Comparison of ENCODE assay signal across 13 cellular contexts in genomic region chr2:173414823-173415322, GRCh38.
DNase-seq lines count a peak whose midpoint lies in the region; TF ChIP-seq lines count a peak whose summit lies in the region.
"Had no signal": no experiment of that assay in that cellular context is flagged by ENCODE, and none has a peak within 500 bp of the region (broad histone marks: within the 10 kb centered on the region; RNA-seq: fewer than 3 reads in every experiment).

No MANE protein-coding gene starts in this region.

- WGBS in mammary epithelial cell (ENCODE audit: low coverage, missing lambda C conversion rate) = 0% methylated on average over 1 of the region's 1 CpG

- no peaks in the 10 kb centered on the region for H3K4me1 Mint-ChIP-seq in CD14-positive monocyte
- H3K4me1 Mint-ChIP-seq: naive thymus-derived CD8-positive, alpha-beta T cell had no signal

- H3K79me2 ChIP-seq in mammary epithelial cell (ENCODE audit: insufficient read depth, low read length) = no peaks in the 10 kb centered on the region

- H3K4me1 ChIP-seq in mammary epithelial cell (ENCODE audit: insufficient read depth, low read length) = peaks cover 8% of the 10 kb centered on the region

- H3K9ac ChIP-seq in mammary epithelial cell (ENCODE audit: insufficient read depth, low read length) = no peak overlapping the region

- no peak overlapping the region for H3K4me3 Mint-ChIP-seq in CD14-positive monocyte
- H3K4me3 Mint-ChIP-seq: activated T-cell treated with anti-CD3 and anti-CD28 coated beads, Interleukin-2, amount 50 U/mL, for 4 hours; naive thymus-derived CD8-positive, alpha-beta T cell had no signal

- TF ChIP-seq CTCF in mammary epithelial cell (conservative IDR thresholded peaks at IDR 0.05 in 1 of 2, IDR thresholded peaks at IDR 0.05 in 1 of 2; ENCODE audit: extremely low read depth in 1 of 2, insufficient read depth in 1 of 2, low read depth in 1 of 2, low read length in 2 of 2) (no peak), CD14-positive monocyte (IDR thresholded peaks at IDR 0.05) (no peak), GM13977 (IDR thresholded peaks at IDR 0.05; ENCODE audit: extremely low read depth, insufficient read depth, missing control alignments) (no peak)

- H3K27ac Mint-ChIP-seq in CD14-positive monocyte = no peak overlapping the region
- H3K27ac Mint-ChIP-seq: naive thymus-derived CD8-positive, alpha-beta T cell had no signal

- no peak overlapping the region for H3K4me3 ChIP-seq in mammary epithelial cell (replicated peaks in 1 of 3; ENCODE audit: insufficient read depth in 1 of 3, low read depth in 2 of 3, low read length in 3 of 3)

- in situ Hi-C loops in mammary epithelial cell (cut with MboI; ENCODE audit: low sequenced_read_pairs in 2 of 2) (loop anchor here in 1 of 2 donors (25.0 kb wide), 1 partner anchor 247 kb away; no protein-coding TSS in a partner anchor), KBM-7 (cut with MboI; ENCODE audit: low pct_unique_long_range_greater_than_20kb, low sequenced_read_pairs) (no loop called here), GM13977 (cut with MboI; ENCODE audit: low pct_unique_long_range_greater_than_20kb, low sequenced_read_pairs, unreplicated experiment) (no loop called here)

- no peaks in the 10 kb centered on the region for H3K27me3 ChIP-seq in mammary epithelial cell (ENCODE audit: insufficient read depth, low read length)

- peak overlapping the region; percentile 10 for H2AFZ ChIP-seq in mammary epithelial cell (ENCODE audit: low read depth, low read length)

- H3K36me3 ChIP-seq in mammary epithelial cell (ENCODE audit: insufficient read depth, low read length) = no peaks in the 10 kb centered on the region

- H4K20me1 ChIP-seq in mammary epithelial cell (ENCODE audit: insufficient read depth, low read length) = no peaks in the 10 kb centered on the region

- no peak overlapping the region for H3K27ac ChIP-seq in mammary epithelial cell (ENCODE audit: insufficient read depth, low read depth, low read length)

- intact Hi-C loops in mammary epithelial cell (cut with micrococcal nuclease) = loop anchor here (2.0 kb wide), 1 partner anchor 14 kb away; no protein-coding TSS in a partner anchor
- intact Hi-C loops in CD14-positive monocyte (cut with micrococcal nuclease) = no loop called here

- no TSS peak for BruUV-seq in mammary epithelial cell (replicated peaks; lab: Mats Ljungman, UMichigan)

- no peaks in the 10 kb centered on the region for H3K36me3 Mint-ChIP-seq in CD14-positive monocyte
- H3K36me3 Mint-ChIP-seq: naive thymus-derived CD8-positive, alpha-beta T cell had no signal

- peaks cover 2 to 16% (median 5%) of the 10 kb centered on the region in 3 donors for H3K27me3 Mint-ChIP-seq in CD14-positive monocyte (ENCODE audit: low read depth in 3 of 3)

- CTCF ChIA-PET in mammary epithelial cell (lab: Charles Lee; ENCODE audit: low non-redundant PET) = no interaction called here

- dilution Hi-C loops in mammary epithelial cell (cut with HindIII; ENCODE audit: low sequenced_read_pairs) = loop anchor here (10.0 kb wide), 1 partner anchor 140 kb away; no protein-coding TSS in a partner anchor

- H3K9me3 Mint-ChIP-seq in CD14-positive monocyte = peaks cover 0 to 1% (median 0%) of the 10 kb centered on the region in 7 donors
- H3K9me3 Mint-ChIP-seq: activated T-cell treated with anti-CD3 and anti-CD28 coated beads, Interleukin-2, amount 50 U/mL, for 4 hours; naive thymus-derived CD8-positive, alpha-beta T cell had no signal

- DNase-seq in Daoy (ENCODE audit: low read depth) (peak; percentile 72), NCI-H524 (lab: John Stamatoyannopoulos, UW) (peak; percentile 61 to 74), mammary epithelial cell (peak; percentile 86), kidney glomerular epithelial cell (lab: John Stamatoyannopoulos, UW) (peak; percentile 36), CD14-positive monocyte (ENCODE audit: low spot score) (no peak), germinal center (ENCODE audit: low spot score) (no peak), KBM-7 (no peak), GM13977 (ENCODE audit: low spot score) (no peak)
- DNase-seq: activated T-cell treated with anti-CD3 and anti-CD28 coated beads, Interleukin-2, amount 50 U/mL, for 4 hours; C1 segment of cervical spinal cord; cerebellar nuclear complex; naive thymus-derived CD8-positive, alpha-beta T cell; NCI-H1105 had no signal

- peak overlapping the region; percentile 6 for H3K4me2 ChIP-seq in mammary epithelial cell (ENCODE audit: insufficient read depth, low read depth, low read length)

- H3K9me3 ChIP-seq in mammary epithelial cell (replicated peaks; ENCODE audit: insufficient read depth, low read length) = no peaks in the 10 kb centered on the region

Comparison
In these comparisons a context has a peak if more than half of its experiments do, and no peak if none do; other contexts are left out.
1. DNase-seq: peak in Daoy (single experiment), NCI-H524 (2 of 2), mammary epithelial cell (single experiment) and kidney glomerular epithelial cell (single experiment); none in CD14-positive monocyte (single experiment), germinal center (single experiment), KBM-7 (single experiment) and GM13977 (single experiment).